26 cellular contexts compared by ENCODE assay signal in genomic region chr7:137601642-137602041, GRCh38.
"Had no signal": no experiment of that assay in that cellular context is flagged by ENCODE, and none has a peak within 500 bp of the region (broad histone marks: within the 10 kb centered on the region; RNA-seq: fewer than 3 reads in every experiment).

No MANE protein-coding gene starts in this region.

- H3K9me3 ChIP-seq: breast epithelium, heart left ventricle, neutrophil, right lobe of liver had no signal

- H3K27ac ChIP-seq: breast epithelium, heart left ventricle, neutrophil, right lobe of liver had no signal

- H3K4me3 ChIP-seq: breast epithelium, heart left ventricle, right lobe of liver had no signal

- DNase-seq: activated CD4-positive, alpha-beta memory T cell treated with anti-CD3 and anti-CD28 coated beads for 36 hours; activated CD4-positive, alpha-beta T cell treated with anti-CD3 and anti-CD28 coated beads, Interleukin-2, amount 10 ng/mL, durations not matched to agents 24 days and 14 days; activated CD4-positive, CD25-positive, alpha-beta regulatory T cell treated with anti-CD3 and anti-CD28 coated beads, Interleukin-2, amount 50 U/mL, for 72 hours; activated CD8-positive, alpha-beta memory T cell treated with anti-CD3 and anti-CD28 coated beads, Interleukin-2, amount 50 U/mL, for 4 hours; activated gamma-delta T cell treated with Interleukin-2 at 50 U/mL for 16 hours; activated naive CD4-positive, alpha-beta T cell treated with anti-CD3 and anti-CD28 coated beads, Interleukin-2, amount 50 U/mL, for 16 hours; activated T-cell treated with anti-CD3 and anti-CD28 coated beads, Interleukin-2, amount 50 U/mL, for 24 hours; amniotic stem cell; central memory CD4-positive, alpha-beta T cell; heart left ventricle; hypothalamus; immature natural killer cell; kidney; left colon; mammary epithelial cell; naive B cell; nephron progenitor cell; right lobe of liver; stimulated activated CD4-positive, alpha-beta T cell treated with anti-CD3 and anti-CD28 coated beads, Interleukin-12 subunit alpha, Interleukin-12 subunit beta, amount 100 ng/mL, for 4 hours; stimulated activated CD4-positive, alpha-beta T cell treated with anti-CD3 and anti-CD28 coated beads, Interleukin-4, amount 100 ng/mL, for 24 hours; stimulated activated naive CD8-positive, alpha-beta T cell treated with anti-CD3 and anti-CD28 coated beads, Interleukin-15, amount 100 ng/mL, for 72 hours; substantia nigra had no signal

- ATAC-seq: activated T-helper 17 cell treated with anti-CD3 and anti-CD28 coated beads, Interleukin-2, amount 50 U/mL, for 72 hours; heart left ventricle; left colon; right lobe of liver; stimulated activated effector memory CD8-positive, alpha-beta T cell treated with anti-CD3 and anti-CD28 coated beads, Interleukin-12 subunit alpha, Interleukin-12 subunit beta, amount 100 ng/mL, for 72 hours; stimulated activated naive CD8-positive, alpha-beta T cell treated with anti-CD3 and anti-CD28 coated beads, Interleukin-15, amount 100 ng/mL, for 72 hours had no signal

- H3K4me1 ChIP-seq: breast epithelium, heart left ventricle, right lobe of liver had no signal

- H3K36me3 ChIP-seq: breast epithelium, heart left ventricle, neutrophil, right lobe of liver had no signal

- H3K27me3 ChIP-seq: breast epithelium, heart left ventricle, right lobe of liver had no signal
